In genomic region chr22:18970180-18970947, GRCh38 we compare ENCODE assay signal across 1 cellular context.
TF ChIP-seq lines count a peak whose summit lies in the region.

No MANE protein-coding gene starts in this region.

TF ChIP-seq in K562, 482 proteins besides CTCF, POLR2A, EP300 and RAD21 (continues in another document):
- TF ChIP-seq JUN (IDR thresholded peaks at IDR 0.05; ENCODE audit: borderline replicate concordance, low read depth, low read length) (no peak), JUN (CRISPR knock-in tag; IDR thresholded peaks at IDR 0.05; ENCODE audit: borderline replicate concordance) (0 out of 2 replicates have a peak, but pooled peaks have one; percentile 75), MNT (conservative IDR thresholded peaks at IDR 0.05) (no peak), RB1 (IDR thresholded peaks at IDR 0.05; ENCODE audit: low read depth) (peak; percentile 40; the same call in 1 of the 2 replicates), BCL6 (CRISPR knock-in tag; IDR thresholded peaks at IDR 0.05) (no peak), ARID3B (CRISPR knock-in tag; IDR thresholded peaks at IDR 0.05; ENCODE audit: borderline replicate concordance) (no peak), SMARCA4 (IDR thresholded peaks at IDR 0.05) (no peak), CREM (IDR thresholded peaks at IDR 0.05; ENCODE audit: low read depth) (no peak), CBX5 (IDR thresholded peaks at IDR 0.05; ENCODE audit: borderline replicate concordance, low read depth) (no peak), HDAC6 (IDR thresholded peaks at IDR 0.05; ENCODE audit: low read depth, low read length) (0 out of 2 replicates have a peak, but pooled peaks have one; percentile 77), ZNF146 (CRISPR knock-in tag; IDR thresholded peaks at IDR 0.05; ENCODE audit: unreplicated experiment) (no peak), CCNT2 (IDR thresholded peaks at IDR 0.05; ENCODE audit: borderline replicate concordance, extremely low read depth, insufficient read length, low read depth, low read length) (peak; percentile 18), EZH2 (IDR thresholded peaks at IDR 0.05; ENCODE audit: borderline replicate concordance, low read depth, low read length) (peak; percentile 30; the same call in 1 of the 2 replicates), ZNF431 (CRISPR knock-in tag; IDR thresholded peaks at IDR 0.05) (no peak), CBX1 (IDR thresholded peaks at IDR 0.05; ENCODE audit: low read depth) (no peak), ATF2 (CRISPR knock-in tag; IDR thresholded peaks at IDR 0.05) (0 out of 2 replicates have a peak, but pooled peaks have one; percentile 7), ZNF511 (CRISPR knock-in tag; IDR thresholded peaks at IDR 0.05) (peak; percentile 64), KDM4B (IDR thresholded peaks at IDR 0.05; ENCODE audit: borderline replicate concordance in 2 of 2, low read depth in 1 of 2) (no peak), TEAD1 (CRISPR knock-in tag; IDR thresholded peaks at IDR 0.05) (no peak), NCOA1 (IDR thresholded peaks at IDR 0.05; ENCODE audit: low read depth) (no peak), TRIM28 (IDR thresholded peaks at IDR 0.05) (no peak), ZBTB8A (IDR thresholded peaks at IDR 0.05; ENCODE audit: partially characterized antibody) (no peak), ETS1 (conservative IDR thresholded peaks at IDR 0.05; ENCODE audit: control insufficient read depth, low read depth, low read length) (no peak), IFI16 (CRISPR knock-in tag; IDR thresholded peaks at IDR 0.05) (no peak), TGIF2 (CRISPR knock-in tag; IDR thresholded peaks at IDR 0.05) (no peak), FOXK1 (CRISPR knock-in tag; IDR thresholded peaks at IDR 0.05; ENCODE audit: borderline replicate concordance) (no peak), ETV5 (CRISPR knock-in tag; IDR thresholded peaks at IDR 0.05; ENCODE audit: low read depth) (no peak), FUS (optimal IDR thresholded peaks at IDR 0.05; ENCODE audit: low read depth, low read length) (no peak), ZNF57 (CRISPR knock-in tag; IDR thresholded peaks at IDR 0.05) (no peak), ZNF445 (CRISPR knock-in tag; IDR thresholded peaks at IDR 0.05; ENCODE audit: low read depth) (no peak), NFIX (CRISPR knock-in tag; IDR thresholded peaks at IDR 0.05; ENCODE audit: low read depth) (no peak), CAMTA2 (CRISPR knock-in tag; conservative IDR thresholded peaks at IDR 0.05) (no peak), HLTF (IDR thresholded peaks at IDR 0.05) (no peak), NFATC3 (IDR thresholded peaks at IDR 0.05) (no peak), THAP7 (CRISPR knock-in tag; IDR thresholded peaks at IDR 0.05) (no peak), SRSF7 (optimal IDR thresholded peaks at IDR 0.05; ENCODE audit: low read depth, low read length) (no peak), ZNF778 (CRISPR knock-in tag; IDR thresholded peaks at IDR 0.05) (no peak), UBTF (IDR thresholded peaks at IDR 0.05; ENCODE audit: borderline replicate concordance in 1 of 2, low read depth in 2 of 2, low read length in 2 of 2) (peak; percentile 94 to 95; a peak in 2 of 4 replicates), BRD4 (IDR thresholded peaks at IDR 0.05) (no peak), CEBPZ (IDR thresholded peaks at IDR 0.05; ENCODE audit: borderline replicate concordance, low read depth, low read length) (no peak), STAT5A (IDR thresholded peaks at IDR 0.05; ENCODE audit: borderline replicate concordance, low read length) (no peak), TAL1 (IDR thresholded peaks at IDR 0.05) (no peak), MIER1 (IDR thresholded peaks at IDR 0.05; ENCODE audit: low read depth) (no peak), TRIM24 (IDR thresholded peaks at IDR 0.05) (no peak), SRSF1 (IDR thresholded peaks at IDR 0.05; ENCODE audit: low read depth, low read length) (no peak), MYNN (IDR thresholded peaks at IDR 0.05) (no peak), MYNN (CRISPR knock-in tag; IDR thresholded peaks at IDR 0.05) (no peak), IRF1 (CRISPR knock-in tag; IDR thresholded peaks at IDR 0.05; ENCODE audit: borderline replicate concordance) (no peak), ZNF717 (CRISPR knock-in tag; IDR thresholded peaks at IDR 0.05) (no peak), TCF7L2 (IDR thresholded peaks at IDR 0.05; ENCODE audit: low read depth, low read length) (no peak), MTA3 (IDR thresholded peaks at IDR 0.05; ENCODE audit: borderline replicate concordance) (no peak), NCOA4 (IDR thresholded peaks at IDR 0.05; ENCODE audit: partially characterized antibody) (no peak), NR0B1 (IDR thresholded peaks at IDR 0.05; ENCODE audit: partially characterized antibody) (no peak), MTA2 (IDR thresholded peaks at IDR 0.05; ENCODE audit: low read depth) (no peak), FOXO4 (CRISPR knock-in tag; IDR thresholded peaks at IDR 0.05) (no peak), NFE2 (IDR thresholded peaks at IDR 0.05; ENCODE audit: low read depth) (no peak), SMARCB1 (IDR thresholded peaks at IDR 0.05; ENCODE audit: insufficient read length, low read depth) (no peak)
